Comparison of ENCODE assay signal across 29 cellular contexts in the genomic region with DNA sequence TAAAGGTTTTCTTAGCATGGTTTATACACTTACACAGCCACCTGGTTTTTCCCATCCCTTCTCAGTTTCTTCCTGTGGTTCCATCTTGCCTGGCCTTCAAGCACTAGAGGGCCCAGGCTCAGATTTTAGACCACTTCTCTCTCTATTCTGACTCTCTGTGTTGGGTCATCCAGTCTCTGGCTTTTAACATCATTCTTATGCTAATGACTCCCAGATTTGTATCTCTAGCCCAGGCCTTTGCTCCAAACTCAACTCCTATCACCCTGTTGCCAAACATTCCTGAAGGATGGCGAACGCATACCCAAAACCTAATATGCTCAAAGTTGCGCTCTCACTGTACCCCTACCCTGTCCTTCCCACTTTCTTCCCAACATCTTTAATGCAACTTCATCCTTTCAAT.
"Had no signal": no experiment of that assay in that cellular context is flagged by ENCODE, and none has a peak within 500 bp of the region (broad histone marks: within the 10 kb centered on the region; RNA-seq: fewer than 3 reads in every experiment).

No MANE protein-coding gene starts in this region.

- H3K4me1 ChIP-seq: esophagus squamous epithelium, gastroesophageal sphincter had no signal

- H3K27me3 ChIP-seq: brain microvascular endothelial cell had no signal

- H3K27ac ChIP-seq: brain microvascular endothelial cell, epithelial cell of prostate, esophagus squamous epithelium, gastroesophageal sphincter, VCaP had no signal

- DNase-seq: activated B cell treated with CpG ODN at 0.5 μM for 24 hours; activated CD4-positive, alpha-beta T cell treated with anti-CD3 and anti-CD28 coated beads for 48 hours; activated CD4-positive, alpha-beta T cell treated with anti-CD3 and anti-CD28 coated beads, Interleukin-2, amount 50 U/mL, for 1 hour; activated CD4-positive, alpha-beta T cell treated with anti-CD3 and anti-CD28 coated beads, Interleukin-2, amount 50 U/mL, for 48 hours; activated CD8-positive, alpha-beta memory T cell treated with anti-CD3 and anti-CD28 coated beads for 24 hours; activated CD8-positive, alpha-beta T cell treated with anti-CD3 and anti-CD28 coated beads for 36 hours; activated effector memory CD4-positive, alpha-beta T cell treated with Interleukin-2 at 50 U/mL for 16 hours; activated gamma-delta T cell treated with Interleukin-2 at 50 U/mL for 16 hours; activated naive CD4-positive, alpha-beta T cell treated with anti-CD3 and anti-CD28 coated beads, Interleukin-2, amount 50 U/mL, for 16 hours; activated naive CD4-positive, alpha-beta T cell treated with Interleukin-2 at 50 U/mL for 16 hours; activated T-cell treated with anti-CD3 and anti-CD28 coated beads, Interleukin-2, amount 50 U/mL, for 4 hours; amniotic stem cell; anterior cingulate cortex; brain microvascular endothelial cell; caudate nucleus; cortex of kidney; dermis blood vessel endothelial cell; effector CD4-positive, alpha-beta T cell; effector memory CD8-positive, alpha-beta T cell; esophagus squamous epithelium; foreskin melanocyte; T-helper 2 cell had no signal

- H3K4me3 ChIP-seq: esophagus squamous epithelium, gastroesophageal sphincter had no signal

- FAIRE-seq: astrocyte, colon, endometrium, endothelial cell of umbilical vein had no signal

- H3K36me3 ChIP-seq: brain microvascular endothelial cell, esophagus squamous epithelium, gastroesophageal sphincter had no signal
